14 cellular contexts compared by ENCODE assay signal in genomic region chr9:22053178-22053577, GRCh38. TPM values are rescaled to one million over a fixed set of nuclear protein-coding genes. Genes with fewer than 3 reads are reported as not detected.
DNase-seq lines count a peak whose midpoint lies in the region; FAIRE-seq and TF ChIP-seq lines count a peak whose summit lies in the region.
"Had no signal": no experiment of that assay in that cellular context is flagged by ENCODE, and none has a peak within 500 bp of the region (broad histone marks: within the 10 kb centered on the region; RNA-seq: fewer than 3 reads in every experiment).

No MANE protein-coding gene starts in this region.

- peak; percentile 41 for TF ChIP-seq RAD21 in Ishikawa (IDR thresholded peaks at IDR 0.05; ENCODE audit: low read depth)

- H3K9me3 ChIP-seq in GM23248 (ENCODE audit: low read depth) (no peaks in the 10 kb centered on the region), keratinocyte (ENCODE audit: control insufficient read depth, low read depth, low read length) (no peaks in the 10 kb centered on the region), hepatocyte (ENCODE audit: low read depth) (no peaks in the 10 kb centered on the region)
- H3K9me3 ChIP-seq: BLaER1, body of pancreas, neutrophil had no signal

- peak overlapping the region; percentile 54 for H3K4me3 Mint-ChIP-seq in activated naive CD8-positive, alpha-beta T cell
- H3K4me3 Mint-ChIP-seq in CD14-positive monocyte: no peak overlapping the region

- H3K36me3 ChIP-seq in GM23248 (ENCODE audit: low read depth) (no peaks in the 10 kb centered on the region), keratinocyte (ENCODE audit: control insufficient read depth in 2 of 2, extremely low read depth in 1 of 2, insufficient read depth in 2 of 2, low read length in 2 of 2) (no peaks in the 10 kb centered on the region), hepatocyte (replicated peaks; ENCODE audit: insufficient read depth, low read depth) (no peaks in the 10 kb centered on the region)
- H3K36me3 ChIP-seq: neutrophil had no signal

- H3K9me2 ChIP-seq in GM23248 (ENCODE audit: insufficient read depth) (no peaks in the 10 kb centered on the region), hepatocyte (replicated peaks; ENCODE audit: insufficient read depth) (no peaks in the 10 kb centered on the region)

- no peaks in the 10 kb centered on the region for H3K9me3 Mint-ChIP-seq in activated naive CD8-positive, alpha-beta T cell (ENCODE audit: low read depth)
- H3K9me3 Mint-ChIP-seq in CD14-positive monocyte: peaks cover 0 to 4% (median 0%) of the 10 kb centered on the region in 7 donors

- in situ Hi-C loops in GM23248 (cut with MboI): no loop called here

- H3F3A ChIP-seq in GM23248 (ENCODE audit: insufficient read depth): peaks cover 31% of the 10 kb centered on the region

- peaks cover 31% of the 10 kb centered on the region for H3K4me1 ChIP-seq in GM23248 (ENCODE audit: insufficient read depth)
- peaks cover 34% of the 10 kb centered on the region for H3K4me1 ChIP-seq in keratinocyte (ENCODE audit: control insufficient read depth, extremely low read depth, insufficient read depth, low read length)
- H3K4me1 ChIP-seq in hepatocyte (ENCODE audit: insufficient read depth): no peaks in the 10 kb centered on the region
- H3K4me1 ChIP-seq: body of pancreas had no signal

- dilution Hi-C loops in keratinocyte (cut with MboI; ENCODE audit: extremely low pct_ligation_motif_present, low sequenced_read_pairs): no loop called here

- H3K36me3 Mint-ChIP-seq in activated naive CD8-positive, alpha-beta T cell: peaks cover 1% of the 10 kb centered on the region
- peaks cover 0 to 15% of the 10 kb centered on the region in 2 donors for H3K36me3 Mint-ChIP-seq in CD14-positive monocyte

- TF ChIP-seq CTCF in keratinocyte (optimal IDR thresholded peaks at IDR 0.05 in 1 of 3, IDR thresholded peaks at IDR 0.05 in 1 of 3, conservative IDR thresholded peaks at IDR 0.05 in 1 of 3; ENCODE audit: extremely low read depth in 1 of 3, insufficient read depth in 2 of 3, low read length in 3 of 3) (no peak), hepatocyte (IDR thresholded peaks at IDR 0.05; ENCODE audit: poor library complexity) (no peak), CD14-positive monocyte (IDR thresholded peaks at IDR 0.05) (no peak)

- H3K27ac Mint-ChIP-seq in activated naive CD8-positive, alpha-beta T cell: peak overlapping the region; percentile 78
- no peak overlapping the region for H3K27ac Mint-ChIP-seq in CD14-positive monocyte

- no peak for TF ChIP-seq EP300 in Ishikawa (IDR thresholded peaks at IDR 0.05; ENCODE audit: borderline replicate concordance)

- H3K27me3 ChIP-seq in GM23248 (replicated peaks; ENCODE audit: insufficient read depth) (no peaks in the 10 kb centered on the region), keratinocyte (ENCODE audit: control insufficient read depth, extremely low read depth, insufficient read depth, low read length) (no peaks in the 10 kb centered on the region), hepatocyte (no peaks in the 10 kb centered on the region)
- H3K27me3 ChIP-seq: BLaER1, body of pancreas, neutrophil had no signal

- peaks cover 47% of the 10 kb centered on the region for H3K4me1 Mint-ChIP-seq in activated naive CD8-positive, alpha-beta T cell (ENCODE audit: low read depth)
- peaks cover 14% of the 10 kb centered on the region for H3K4me1 Mint-ChIP-seq in CD14-positive monocyte

- DNase-seq in GM23248: no peak
- DNase-seq in keratinocyte (ENCODE audit: low read depth, low spot score): no peak
- DNase-seq in hepatocyte (ENCODE audit: low spot score): no peak
- DNase-seq in CD14-positive monocyte (ENCODE audit: low spot score): no peak
- DNase-seq in effector CD4-positive, alpha-beta T cell: no peak
- DNase-seq: activated CD4-positive, CD25-positive, alpha-beta regulatory T cell treated with anti-CD3 and anti-CD28 coated beads, Interleukin-2, amount 50 U/mL, for 72 hours; NCI-H1930; NCI-H524 treated with DMSO at 0.1 percent for 48 hours had no signal

- H3K79me2 ChIP-seq in GM23248 (ENCODE audit: insufficient read depth) (no peaks in the 10 kb centered on the region), keratinocyte (ENCODE audit: control insufficient read depth, insufficient read depth, low read length) (no peaks in the 10 kb centered on the region), hepatocyte (no peaks in the 10 kb centered on the region)

- H3K27ac ChIP-seq in GM23248 (peak overlapping the region; percentile 28; the same call in 1 of the 2 replicates), keratinocyte (ENCODE audit: control insufficient read depth, insufficient read depth, low read length) (peak overlapping the region; percentile 68), hepatocyte (no peak overlapping the region)
- H3K27ac ChIP-seq: body of pancreas, neutrophil had no signal

- H3K27me3 Mint-ChIP-seq in activated naive CD8-positive, alpha-beta T cell: no peaks in the 10 kb centered on the region
- H3K27me3 Mint-ChIP-seq in CD14-positive monocyte (ENCODE audit: low read depth in 3 of 3): peaks cover 3 to 10% (median 4%) of the 10 kb centered on the region in 3 donors

- 30 to 33% methylated on average over 2 of the region's 2 CpGs for WGBS in GM23248 (ENCODE audit: low coverage in 1 of 2, low lambda C conversion rate in 2 of 2, missing lambda C conversion rate in 2 of 2), 2 experiments
- 69% methylated on average over 2 of the region's 2 CpGs for WGBS in hepatocyte (ENCODE audit: low lambda C conversion rate, missing lambda C conversion rate)

- H3K4me2 ChIP-seq in GM23248 (ENCODE audit: unreplicated experiment) (no peak overlapping the region), keratinocyte (ENCODE audit: control insufficient read depth, extremely low read depth, insufficient read depth, low read depth, low read length) (peak overlapping the region; percentile 71), hepatocyte (no peak overlapping the region)
- H3K4me2 ChIP-seq: BLaER1 had no signal

- H3K4me3 ChIP-seq in GM23248 (no peak overlapping the region), keratinocyte (ENCODE audit: control insufficient read depth in 2 of 3, extremely low read depth in 1 of 3, insufficient read depth in 2 of 3, low read depth in 1 of 3, low read length in 3 of 3) (peak overlapping the region in 1 of 3 experiments; percentile 47), hepatocyte (no peak overlapping the region)
- H3K4me3 ChIP-seq: BLaER1, body of pancreas had no signal

- FAIRE-seq in keratinocyte (lab: Jason Lieb, UNC): peak; percentile 55
- FAIRE-seq: RCC 7860 had no signal

- no peaks in the 10 kb centered on the region for H3K9me1 ChIP-seq in keratinocyte (ENCODE audit: control insufficient read depth, extremely low read depth, insufficient read depth, low read length)

- H4K20me1 ChIP-seq in GM23248 (ENCODE audit: insufficient read depth): no peaks in the 10 kb centered on the region
- H4K20me1 ChIP-seq in keratinocyte (ENCODE audit: control insufficient read depth, extremely low read depth, insufficient read depth, low read length): no peaks in the 10 kb centered on the region
- no peaks in the 10 kb centered on the region for H4K20me1 ChIP-seq in hepatocyte (ENCODE audit: insufficient read depth, poor library complexity, severe bottlenecking)
- H4K20me1 ChIP-seq: BLaER1 had no signal

- H2AFZ ChIP-seq in GM23248 (no peak overlapping the region; the same call in 1 of the 2 replicates), keratinocyte (ENCODE audit: control insufficient read depth, low read length) (peak overlapping the region; percentile 53), hepatocyte (no peak overlapping the region)

- H3K9ac ChIP-seq in GM23248 (no peak overlapping the region), keratinocyte (ENCODE audit: control insufficient read depth, extremely low read depth, insufficient read depth, low read length) (peak overlapping the region; percentile 26)
- H3K9ac ChIP-seq: BLaER1 had no signal

- intact Hi-C loops in CD14-positive monocyte (cut with micrococcal nuclease): no loop called here

RNA-seq across cellular contexts. Expression of gene CDKN2B, which starts 44.1 kb away (rescaled TPM):
- total RNA-seq in GM23248 (2014; rRNA removed; shearing (Covaris generic)): 5.3 and 10.6 TPM in 2 replicates
- polyA plus RNA-seq in GM23248 (2016; fragmentation: Nextera tagmentation; extraction: Ambion mirVana) (6.7 and 8.9 TPM in 2 replicates), keratinocyte (17.9 to 34.3 TPM (median 19.9 TPM) in 3 replicates), hepatocyte (6.0 and 15.1 TPM in 2 replicates), CD14-positive monocyte (1 to 10 TPM; 1.2 to 2.7 TPM)
- 48.0 TPM for polyA plus RNA-seq in keratinocyte (2011; ENCODE audit: low read depth)
- 19.5 and 25.4 TPM in 2 replicates for polyA plus RNA-seq in keratinocyte (2011; cell fraction: cytosol; rRNA removed)
- polyA plus RNA-seq in keratinocyte (2011; cell fraction: nucleus; rRNA removed): 70.7 and 78.3 TPM in 2 replicates
- polyA plus RNA-seq in keratinocyte (2012; ENCODE audit: low replicate concordance): 15.3 and 67.4 TPM in 2 replicates
- 5.9 to 22.6 TPM (median 17.3 TPM) in 3 replicates for polyA minus RNA-seq in keratinocyte
- 22.6 TPM for polyA minus RNA-seq in keratinocyte (2011; cell fraction: cytosol; rRNA and poly(A)+ RNA removed)
- 29.0 and 38.3 TPM in 2 replicates for polyA minus RNA-seq in keratinocyte (2011; cell fraction: nucleus; rRNA and poly(A)+ RNA removed)
- total RNA-seq in hepatocyte: 8.5 and 18.6 TPM in 2 replicates

RNA-seq across cellular contexts. Expression of gene CDKN2B-AS1, which starts 58.6 kb away (rescaled TPM):
- 1.3 and 4.1 TPM in 2 replicates for total RNA-seq in GM23248 (2014; rRNA removed; shearing (Covaris generic))
- polyA plus RNA-seq in GM23248 (2016; fragmentation: Nextera tagmentation; extraction: Ambion mirVana) (0.58 and 0.61 TPM in 2 replicates), keratinocyte (0.61 to 1.4 TPM (median 1.1 TPM) in 3 replicates), hepatocyte (0.26 and 0.68 TPM in 2 replicates), CD14-positive monocyte (under 1 TPM; 0.35 to 0.50 TPM)
- polyA plus RNA-seq in keratinocyte (2011; ENCODE audit: low read depth): 0.47 TPM
- polyA plus RNA-seq in keratinocyte (2011; cell fraction: cytosol; rRNA removed): 0.35 and 0.73 TPM in 2 replicates
- 1.9 and 2.1 TPM in 2 replicates for polyA plus RNA-seq in keratinocyte (2011; cell fraction: nucleus; rRNA removed)
- polyA plus RNA-seq in keratinocyte (2012; ENCODE audit: low replicate concordance): 0.33 and 0.52 TPM in 2 replicates
- 1.4 to 2.5 TPM in 2 of 3 replicates, not detected in the other for polyA minus RNA-seq in keratinocyte
- polyA minus RNA-seq in keratinocyte (2011; cell fraction: cytosol; rRNA and poly(A)+ RNA removed): not detected
- polyA minus RNA-seq in keratinocyte (2011; cell fraction: nucleus; rRNA and poly(A)+ RNA removed): 2.3 and 5.0 TPM in 2 replicates
- 0.27 and 1.1 TPM in 2 replicates for total RNA-seq in hepatocyte

RNA-seq across cellular contexts. Expression of gene CDKN2A, which starts 59.0 kb away (rescaled TPM):
- 18.1 and 27.3 TPM in 2 replicates for total RNA-seq in GM23248 (2014; rRNA removed; shearing (Covaris generic))
- polyA plus RNA-seq in GM23248 (2016; fragmentation: Nextera tagmentation; extraction: Ambion mirVana): 42.2 and 43.6 TPM in 2 replicates
- polyA plus RNA-seq in keratinocyte: 65.1 to 125 TPM (median 65.3 TPM) in 3 replicates
- 6.5 TPM for polyA plus RNA-seq in keratinocyte (2011; ENCODE audit: low read depth)
- polyA plus RNA-seq in keratinocyte (2011; cell fraction: cytosol; rRNA removed): 80.4 and 163 TPM in 2 replicates
- polyA plus RNA-seq in keratinocyte (2011; cell fraction: nucleus; rRNA removed): 46.8 and 77.8 TPM in 2 replicates
- 48.9 and 98.0 TPM in 2 replicates for polyA plus RNA-seq in keratinocyte (2012; ENCODE audit: low replicate concordance)
- polyA minus RNA-seq in keratinocyte: 7.4 to 19.5 TPM (median 14.6 TPM) in 3 replicates
- 207 TPM for polyA minus RNA-seq in keratinocyte (2011; cell fraction: cytosol; rRNA and poly(A)+ RNA removed)
- 23.7 and 31.8 TPM in 2 replicates for polyA minus RNA-seq in keratinocyte (2011; cell fraction: nucleus; rRNA and poly(A)+ RNA removed)
- total RNA-seq in hepatocyte: 0.76 and 0.90 TPM in 2 replicates
- 2.9 and 4.8 TPM in 2 replicates for polyA plus RNA-seq in hepatocyte
- polyA plus RNA-seq in CD14-positive monocyte: 1 to 10 TPM in 1 of 2 donors, under 1 TPM in 1; 0.86 to 1.1 TPM
